Comparison of ENCODE assay signal across 9 cellular contexts in genomic region chr11:3879216-3879966, GRCh38. TPM values are rescaled to one million over a fixed set of nuclear protein-coding genes. Genes with fewer than 3 reads are reported as not detected.
DNase-seq lines count a peak whose midpoint lies in the region; ATAC-seq and TF ChIP-seq lines count a peak whose summit lies in the region.
"Had no signal": no experiment of that assay in that cellular context is flagged by ENCODE, and none has a peak within 500 bp of the region (broad histone marks: within the 10 kb centered on the region; RNA-seq: fewer than 3 reads in every experiment).

No MANE protein-coding gene starts in this region.

- H3K9me3 ChIP-seq in thoracic aorta, result no peaks in the 10 kb centered on the region

- H3K27me3 Mint-ChIP-seq in activated CD4-positive, alpha-beta T cell treated with anti-CD3 and anti-CD28 coated beads, Interleukin-2, amount 10 ng/mL, durations not matched to agents 7 days and 5 days, result no peaks in the 10 kb centered on the region
- no peaks in the 10 kb centered on the region for H3K27me3 Mint-ChIP-seq in activated naive CD8-positive, alpha-beta T cell treated with anti-CD3 and anti-CD28 coated beads, Interleukin-2, amount 50 U/mL, for 24 hours

- no peaks in the 10 kb centered on the region for H3K36me3 ChIP-seq in thoracic aorta

- H3K4me3 ChIP-seq in thoracic aorta, result no peak overlapping the region

- H3K27ac ChIP-seq in thoracic aorta, result peak overlapping the region; percentile 59 to 76

- peaks cover 7% of the 10 kb centered on the region for H3K36me3 Mint-ChIP-seq in activated CD4-positive, alpha-beta T cell treated with anti-CD3 and anti-CD28 coated beads, Interleukin-2, amount 10 ng/mL, durations not matched to agents 7 days and 5 days (ENCODE audit: low read depth)
- peaks cover 2% of the 10 kb centered on the region for H3K36me3 Mint-ChIP-seq in activated naive CD8-positive, alpha-beta T cell treated with anti-CD3 and anti-CD28 coated beads, Interleukin-2, amount 50 U/mL, for 24 hours (ENCODE audit: low read depth)

- CTCF ChIA-PET in activated CD4-positive, alpha-beta T cell treated with anti-CD3 and anti-CD28 coated beads, Interleukin-2, amount 10 ng/mL, durations not matched to agents 7 days and 5 days (lab: Charles Lee), result interaction anchor here (1.0 to 2.1 kb wide), 4 partner anchors 10 to 193 kb away, joined by 3 to 7 read pairs (median 4); no protein-coding TSS in a partner anchor

- no peak overlapping the region for H3K4me3 Mint-ChIP-seq in activated CD4-positive, alpha-beta T cell treated with anti-CD3 and anti-CD28 coated beads, Interleukin-2, amount 10 ng/mL, durations not matched to agents 7 days and 5 days
- peak overlapping the region; percentile 3 for H3K4me3 Mint-ChIP-seq in activated naive CD8-positive, alpha-beta T cell treated with anti-CD3 and anti-CD28 coated beads, Interleukin-2, amount 50 U/mL, for 24 hours

- DNase-seq in activated CD4-positive, alpha-beta T cell treated with anti-CD3 and anti-CD28 coated beads, Interleukin-2, amount 10 ng/mL, durations not matched to agents 7 days and 5 days, result no peak
- no peak for DNase-seq in activated CD4-positive, alpha-beta T cell treated with anti-CD3 and anti-CD28 coated beads for 48 hours
- no peak for DNase-seq in activated naive CD8-positive, alpha-beta T cell treated with anti-CD3 and anti-CD28 coated beads, Interleukin-2, amount 50 U/mL, for 24 hours
- DNase-seq in thoracic aorta (ENCODE audit: low spot score), result no peak
- no peak for DNase-seq in SHP77 (lab: John Stamatoyannopoulos, UW)
- DNase-seq in NCI-H526 treated with DMSO at 0.1 percent for 48 hours (lab: John Stamatoyannopoulos, UW), result no peak
- no peak for DNase-seq in mesenteric fat pad (ENCODE audit: low spot score)
- DNase-seq: activated CD4-positive, CD25-positive, alpha-beta regulatory T cell treated with anti-CD3 and anti-CD28 coated beads, Interleukin-2, amount 50 U/mL, for 72 hours had no signal

- peaks cover 68% of the 10 kb centered on the region for H3K4me1 Mint-ChIP-seq in activated CD4-positive, alpha-beta T cell treated with anti-CD3 and anti-CD28 coated beads, Interleukin-2, amount 10 ng/mL, durations not matched to agents 7 days and 5 days
- H3K4me1 Mint-ChIP-seq in activated naive CD8-positive, alpha-beta T cell treated with anti-CD3 and anti-CD28 coated beads, Interleukin-2, amount 50 U/mL, for 24 hours, result peaks cover 88% of the 10 kb centered on the region

- no peaks in the 10 kb centered on the region for H3K27me3 ChIP-seq in thoracic aorta (replicated peaks; ENCODE audit: insufficient read depth)

- no peaks in the 10 kb centered on the region for H3K9me3 Mint-ChIP-seq in activated CD4-positive, alpha-beta T cell treated with anti-CD3 and anti-CD28 coated beads, Interleukin-2, amount 10 ng/mL, durations not matched to agents 7 days and 5 days
- no peaks in the 10 kb centered on the region for H3K9me3 Mint-ChIP-seq in activated naive CD8-positive, alpha-beta T cell treated with anti-CD3 and anti-CD28 coated beads, Interleukin-2, amount 50 U/mL, for 24 hours

- ATAC-seq in HG03039 (IDR thresholded peaks at IDR 0.05; ENCODE audit: unreplicated experiment), result peak; percentile 30
- ATAC-seq in activated naive CD8-positive, alpha-beta T cell treated with anti-CD3 and anti-CD28 coated beads, Interleukin-2, amount 50 U/mL, for 24 hours, result peak; percentile 73
- no peak for ATAC-seq in thoracic aorta (ENCODE audit: insufficient number of reproducible peaks, low FRiP score, low read depth)

- POLR2A ChIA-PET in activated CD4-positive, alpha-beta T cell treated with anti-CD3 and anti-CD28 coated beads, Interleukin-2, amount 10 ng/mL, durations not matched to agents 7 days and 5 days (lab: Charles Lee), result no interaction called here

- peak overlapping the region; percentile 4 for H3K27ac Mint-ChIP-seq in activated CD4-positive, alpha-beta T cell treated with anti-CD3 and anti-CD28 coated beads, Interleukin-2, amount 10 ng/mL, durations not matched to agents 7 days and 5 days
- H3K27ac Mint-ChIP-seq in activated naive CD8-positive, alpha-beta T cell treated with anti-CD3 and anti-CD28 coated beads, Interleukin-2, amount 50 U/mL, for 24 hours, result peak overlapping the region; percentile 88

- peaks cover 26 to 34% of the 10 kb centered on the region in 2 donors for H3K4me1 ChIP-seq in thoracic aorta (ENCODE audit: control insufficient read depth in 1 of 2, low read depth in 2 of 2)

- TF ChIP-seq CTCF in thoracic aorta (IDR thresholded peaks at IDR 0.05), result no peak

RNA-seq across cellular contexts. Expression of gene STIM1, which starts 23.9 kb away (rescaled TPM):
- total RNA-seq in activated CD4-positive, alpha-beta T cell treated with anti-CD3 and anti-CD28 coated beads, Interleukin-2, amount 10 ng/mL, durations not matched to agents 7 days and 5 days, result 100 to 1,000 TPM; 103 to 108 TPM
- total RNA-seq in thoracic aorta (10 to 100 TPM; 53.8 to 63.0 TPM), mesenteric fat pad (125 TPM)

RNA-seq across cellular contexts. Expression of gene RHOG, which starts 38.6 kb away (rescaled TPM):
- total RNA-seq in activated CD4-positive, alpha-beta T cell treated with anti-CD3 and anti-CD28 coated beads, Interleukin-2, amount 10 ng/mL, durations not matched to agents 7 days and 5 days, result 100 to 1,000 TPM; 158 to 172 TPM
- total RNA-seq in thoracic aorta (10 to 100 TPM; 49.4 to 69.7 TPM), mesenteric fat pad (83.3 TPM)
